Comparison of ENCODE assay signal across 13 cellular contexts in genomic region chr21:32359719-32360260, GRCh38. TPM values are rescaled to one million over a fixed set of nuclear protein-coding genes. Genes with fewer than 3 reads are reported as not detected.
DNase-seq lines count a peak whose midpoint lies in the region; ATAC-seq, FAIRE-seq and TF ChIP-seq lines count a peak whose summit lies in the region.
"Had no signal": no experiment of that assay in that cellular context is flagged by ENCODE, and none has a peak within 500 bp of the region (broad histone marks: within the 10 kb centered on the region; RNA-seq: fewer than 3 reads in every experiment).

No MANE protein-coding gene starts in this region.

- no peak for FAIRE-seq in kidney (lab: Jason Lieb, UNC)
- FAIRE-seq: D721Med had no signal

- peak; percentile 24 for TF ChIP-seq CTCF in cardiac muscle cell (IDR thresholded peaks at IDR 0.05; ENCODE audit: low read depth, low read length)
- peak; percentile 16; the same call in 1 of the 2 replicates for TF ChIP-seq CTCF in OCI-LY3 (IDR thresholded peaks at IDR 0.05; ENCODE audit: low read depth, low read length)
- TF ChIP-seq CTCF in vagina (IDR thresholded peaks at IDR 0.05) = no peak
- no peak for TF ChIP-seq CTCF in kidney (IDR thresholded peaks at IDR 0.05; ENCODE audit: borderline replicate concordance, extremely low read depth, insufficient read depth)

- H2AFZ ChIP-seq in OCI-LY3 (ENCODE audit: low read depth, low read length) = no peak overlapping the region

- no peak overlapping the region for H3K27ac ChIP-seq in cardiac muscle cell
- H3K27ac ChIP-seq in OCI-LY3 (ENCODE audit: low read length) = no peak overlapping the region
- H3K27ac ChIP-seq in vagina = peak overlapping the region; percentile 9
- H3K27ac ChIP-seq in kidney (ENCODE audit: low read depth in 2 of 2, low read length in 2 of 2) = no peak overlapping the region

- no peaks in the 10 kb centered on the region for H3K9me3 ChIP-seq in cardiac muscle cell (ENCODE audit: low read depth)
- no peaks in the 10 kb centered on the region for H3K9me3 ChIP-seq in OCI-LY3 (ENCODE audit: insufficient read depth, low read length)
- no peaks in the 10 kb centered on the region for H3K9me3 ChIP-seq in vagina
- no peaks in the 10 kb centered on the region for H3K9me3 ChIP-seq in kidney (ENCODE audit: control insufficient read depth in 1 of 2, low read length in 2 of 2)

- H3K9ac ChIP-seq in OCI-LY3 (ENCODE audit: low read length) (no peak overlapping the region), kidney (ENCODE audit: low read length in 2 of 2) (no peak overlapping the region)

- no peaks in the 10 kb centered on the region for H3K79me2 ChIP-seq in OCI-LY3 (ENCODE audit: low read length)

- H3K4me3 ChIP-seq in cardiac muscle cell (no peak overlapping the region), OCI-LY3 (ENCODE audit: low read length) (no peak overlapping the region), vagina (no peak overlapping the region), kidney (ENCODE audit: low read length in 2 of 2) (no peak overlapping the region)
- H3K4me3 ChIP-seq: skin epidermis had no signal

- no peak for TF ChIP-seq POLR2A in vagina (IDR thresholded peaks at IDR 0.05)

- no peaks in the 10 kb centered on the region for H3K27me3 ChIP-seq in cardiac muscle cell
- no peaks in the 10 kb centered on the region for H3K27me3 ChIP-seq in OCI-LY3 (ENCODE audit: low read depth, low read length)
- H3K27me3 ChIP-seq in vagina = no peaks in the 10 kb centered on the region

- intact Hi-C loops in left cardiac atrium (cut with DNase I) (no loop called here), vagina (cut with DNase I) (no loop called here), kidney (cut with DNase I) (no loop called here)

- H3K36me3 ChIP-seq in cardiac muscle cell (peaks cover 37% of the 10 kb centered on the region), OCI-LY3 (replicated peaks; ENCODE audit: low read depth, low read length) (peaks cover 38% of the 10 kb centered on the region), vagina (peaks cover 0 to 79% of the 10 kb centered on the region in 2 donors), kidney (ENCODE audit: control insufficient read depth in 1 of 2, insufficient read depth in 2 of 2, low read length in 2 of 2) (peaks cover 43 to 67% of the 10 kb centered on the region in 2 donors)

- no peaks in the 10 kb centered on the region for H4K20me1 ChIP-seq in OCI-LY3 (ENCODE audit: insufficient read depth, low read length)

- DNase-seq in cardiac muscle cell (ENCODE audit: low read depth in 1 of 2, low spot score in 1 of 2) (no peak), left cardiac atrium (no peak), vagina (ENCODE audit: extremely low spot score in 2 of 2) (no peak), SK-N-DZ (ENCODE audit: low spot score) (no peak), kidney (no peak), activated gamma-delta T cell treated with Interleukin-2 at 50 U/mL for 16 hours (no peak)
- DNase-seq: activated T-cell treated with anti-CD3 and anti-CD28 coated beads, Interleukin-2, amount 50 U/mL, for 72 hours; NCI-H1092 treated with DMSO at 0.1 percent for 48 hours; stimulated activated naive CD8-positive, alpha-beta T cell treated with anti-CD3 and anti-CD28 coated beads, Interleukin-15, Interleukin-2, amounts not matched to agents 100 U/mL and 50 U/mL, for 24 hours had no signal

- H3K4me2 ChIP-seq in OCI-LY3 (ENCODE audit: low read length) = no peak overlapping the region

- ATAC-seq in left cardiac atrium (no peak), esophagus mucosa (peak; percentile 73)
- ATAC-seq: activated T-cell treated with anti-CD3 and anti-CD28 coated beads, Interleukin-2, amount 50 U/mL, for 72 hours; stimulated activated naive CD8-positive, alpha-beta T cell treated with anti-CD3 and anti-CD28 coated beads, Interleukin-15, Interleukin-2, amounts not matched to agents 100 U/mL and 50 U/mL, for 24 hours had no signal

- H3K4me1 ChIP-seq in cardiac muscle cell (ENCODE audit: low read depth) = no peaks in the 10 kb centered on the region
- H3K4me1 ChIP-seq in OCI-LY3 (ENCODE audit: low read length) = no peaks in the 10 kb centered on the region
- H3K4me1 ChIP-seq in vagina = peaks cover 20% of the 10 kb centered on the region
- H3K4me1 ChIP-seq in kidney (ENCODE audit: control insufficient read depth in 1 of 2, insufficient read depth in 1 of 2, low read depth in 1 of 2, low read length in 2 of 2) = no peaks in the 10 kb centered on the region

RNA-seq across cellular contexts. Expression of gene URB1, which starts 33.0 kb away (rescaled TPM):
- 10.7 and 13.9 TPM in 2 replicates for total RNA-seq in cardiac muscle cell
- polyA plus RNA-seq in cardiac muscle cell = 3.7 and 4.3 TPM in 2 replicates
- total RNA-seq in left cardiac atrium = 10 to 100 TPM in 1 of 2 donors, 1 to 10 TPM in 1; 8.5 to 13.5 TPM
- 14.8 TPM for total RNA-seq in esophagus mucosa
- 23.8 TPM for total RNA-seq in vagina
- 8.7 and 9.2 TPM in 2 replicates for polyA plus RNA-seq in SK-N-DZ (2014; cell fraction: cytosol; rRNA removed)
- polyA plus RNA-seq in SK-N-DZ (2014; cell fraction: nucleus; rRNA removed) = 11.7 and 13.9 TPM in 2 replicates
- 15.0 TPM for total RNA-seq in kidney
- 1.7 TPM for polyA plus RNA-seq in kidney (ENCODE audit: insufficient read depth, low read depth, low replicate concordance)

RNA-seq across cellular contexts. Expression of gene EVA1C, which starts 52.7 kb away (rescaled TPM):
- total RNA-seq in cardiac muscle cell = 0.51 and 0.81 TPM in 2 replicates
- 0.55 TPM in 1 of 2 replicates, not detected in the other for polyA plus RNA-seq in cardiac muscle cell
- total RNA-seq in left cardiac atrium = 10 to 100 TPM; 22.1 to 52.8 TPM
- 23.8 TPM for total RNA-seq in esophagus mucosa
- 66.5 TPM for total RNA-seq in vagina
- polyA plus RNA-seq in SK-N-DZ (2014; cell fraction: cytosol; rRNA removed) = not detected in 2 replicates
- not detected in 2 replicates for polyA plus RNA-seq in SK-N-DZ (2014; cell fraction: nucleus; rRNA removed)
- total RNA-seq in kidney = 63.4 TPM
- polyA plus RNA-seq in kidney (ENCODE audit: insufficient read depth, low read depth, low replicate concordance) = 13.8 TPM

Comparison
In these comparisons a context has a peak if more than half of its experiments do, and no peak if none do; other contexts are left out.
1. RNA of gene EVA1C, which starts 52.7 kb away (total RNA-seq): 66.5 TPM in vagina (single experiment), 63.4 TPM in kidney (single experiment), 22.1 to 52.8 TPM in left cardiac atrium and 23.8 TPM in esophagus mucosa (single experiment); 0.51 to 0.81 TPM in cardiac muscle cell; every median in the first group is over 10 times any median in the second.
2. CTCF ChIP-seq: peak in cardiac muscle cell (single experiment) and OCI-LY3 (single experiment); none in vagina (0 of 3) and kidney (single experiment).